26 cellular contexts compared by ENCODE assay signal in genomic region chrX:11189097-11189496, GRCh38.
"Had no signal": no experiment of that assay in that cellular context is flagged by ENCODE, and none has a peak within 500 bp of the region (broad histone marks: within the 10 kb centered on the region; RNA-seq: fewer than 3 reads in every experiment).

No MANE protein-coding gene starts in this region.

- H3K36me3 ChIP-seq: adrenal gland, esophagus muscularis mucosa, pancreas, transverse colon had no signal

- DNase-seq: activated CD8-positive, alpha-beta memory T cell treated with anti-CD3 and anti-CD28 coated beads for 24 hours; activated effector memory CD4-positive, alpha-beta T cell treated with anti-CD3 and anti-CD28 coated beads, Interleukin-2, amount 50 U/mL, for 16 hours; activated naive CD4-positive, alpha-beta T cell treated with anti-CD3 and anti-CD28 coated beads for 36 hours; activated naive CD8-positive, alpha-beta T cell treated with anti-CD3 and anti-CD28 coated beads for 36 hours; adrenal gland; aorta; caudate nucleus; cortex of kidney; effector memory CD8-positive, alpha-beta T cell; glutamatergic neuron; left cardiac atrium; left ventricle myocardium superior; naive B cell; nephron progenitor cell; pancreas; psoas muscle; stimulated activated CD4-positive, alpha-beta T cell treated with anti-CD3 and anti-CD28 coated beads, Interleukin-2, amount 100 ng/mL, for 48 hours; stimulated activated naive CD8-positive, alpha-beta T cell treated with anti-CD3 and anti-CD28 coated beads, Interleukin-15, Interleukin-2, amounts not matched to agents 100 U/mL and 50 U/mL, for 24 hours; T-helper 9 cell; testis; transverse colon had no signal

- ATAC-seq: effector memory CD8-positive, alpha-beta T cell; left cardiac atrium; left ventricle myocardium superior; pancreas; psoas muscle; stimulated activated naive CD8-positive, alpha-beta T cell treated with anti-CD3 and anti-CD28 coated beads, Interleukin-15, Interleukin-2, amounts not matched to agents 100 U/mL and 50 U/mL, for 24 hours had no signal

- H3K27ac ChIP-seq: adrenal gland, esophagus muscularis mucosa, pancreas, psoas muscle, testis, transverse colon, VCaP had no signal

- H3K27me3 ChIP-seq: esophagus muscularis mucosa, testis, transverse colon had no signal

- H3K4me3 ChIP-seq: adrenal gland, esophagus muscularis mucosa, pancreas, psoas muscle, testis, transverse colon had no signal

- FAIRE-seq: frontal cortex, islet of Langerhans, TTC549 had no signal

- H3K4me1 ChIP-seq: adrenal gland, psoas muscle, testis, transverse colon had no signal

- H3K9me3 ChIP-seq: adrenal gland, esophagus muscularis mucosa, pancreas, psoas muscle, testis, transverse colon had no signal
